ENCODE assay signal across 25 cellular contexts in genomic region chr6:118297821-118298220, GRCh38.
DNase-seq lines count a peak whose midpoint lies in the region; ATAC-seq and TF ChIP-seq lines count a peak whose summit lies in the region.
"Had no signal": no experiment of that assay in that cellular context is flagged by ENCODE, and none has a peak within 500 bp of the region (broad histone marks: within the 10 kb centered on the region; RNA-seq: fewer than 3 reads in every experiment).

No MANE protein-coding gene starts in this region.

- H3K36me3 Mint-ChIP-seq in activated naive CD4-positive, alpha-beta T cell treated with anti-CD3 and anti-CD28 coated beads for 36 hours (ENCODE audit: low read depth) = no peaks in the 10 kb centered on the region
- H3K36me3 Mint-ChIP-seq: activated naive CD8-positive, alpha-beta T cell; CD8-positive, alpha-beta memory T cell; IgD-negative memory B cell; immature natural killer cell had no signal

- no peak for TF ChIP-seq EP300 in esophagus muscularis mucosa (IDR thresholded peaks at IDR 0.05)

- H3K9me3 Mint-ChIP-seq in activated naive CD4-positive, alpha-beta T cell treated with anti-CD3 and anti-CD28 coated beads for 36 hours = no peaks in the 10 kb centered on the region
- H3K9me3 Mint-ChIP-seq: activated CD4-positive, alpha-beta T cell treated with anti-CD3 and anti-CD28 coated beads, Interleukin-2, amount 10 ng/mL, durations not matched to agents 24 days and 14 days; activated T-helper 2 cell treated with anti-CD3 and anti-CD28 coated beads, Interferon-gamma antibody, Interleukin-2, Interleukin-4, amounts not matched to agents 10 μg/mL and 5 μg/mL and 100 μg/mL, durations not matched to agents 14 hours and 24 hours and 36 hours; CD8-positive, alpha-beta memory T cell; immature natural killer cell; T-helper 2 cell treated with Interferon-gamma antibody and Interleukin-4, amounts not matched to agents 5 μg/mL and 100 μg/mL, for 36 hours had no signal

- DNase-seq in EL (peak; percentile 8), M059J (ENCODE audit: low read depth) (peak; percentile 9), esophagus muscularis mucosa (ENCODE audit: extremely low spot score) (no peak), PC-9 (no peak)
- no peak for DNase-seq in activated naive CD4-positive, alpha-beta T cell treated with anti-CD3 and anti-CD28 coated beads for 36 hours
- DNase-seq: activated CD4-positive, alpha-beta T cell treated with anti-CD3 and anti-CD28 coated beads, Interleukin-2, amount 10 ng/mL, durations not matched to agents 24 days and 14 days; activated CD8-positive, alpha-beta memory T cell treated with anti-CD3 and anti-CD28 coated beads for 24 hours; activated T-cell treated with anti-CD3 and anti-CD28 coated beads for 4 hours; CD8-positive, alpha-beta memory T cell; immature natural killer cell; NCI-H1092 treated with DMSO at 0.1 percent for 48 hours; NCI-H187 treated with DMSO at 0.1 percent for 48 hours; NCI-H2171 treated with DMSO at 0.1 percent for 48 hours; NK-92 treated with Interleukin-12 subunit alpha and Interleukin-12 subunit beta, amount 100 ng/mL, for 24 hours; SHP77; stimulated activated naive CD4-positive, alpha-beta T cell treated with Interleukin-2 at 50 U/mL for 16 hours had no signal

- no peak overlapping the region for H3K27ac Mint-ChIP-seq in activated naive CD4-positive, alpha-beta T cell treated with anti-CD3 and anti-CD28 coated beads for 36 hours
- H3K27ac Mint-ChIP-seq: activated CD4-positive, alpha-beta T cell treated with anti-CD3 and anti-CD28 coated beads, Interleukin-2, amount 10 ng/mL, durations not matched to agents 24 days and 14 days; activated naive CD8-positive, alpha-beta T cell; activated T-helper 2 cell treated with anti-CD3 and anti-CD28 coated beads, Interferon-gamma antibody, Interleukin-2, Interleukin-4, amounts not matched to agents 10 μg/mL and 5 μg/mL and 100 μg/mL, durations not matched to agents 14 hours and 24 hours and 36 hours; IgD-negative memory B cell; immature natural killer cell; T-helper 2 cell treated with Interferon-gamma antibody and Interleukin-4, amounts not matched to agents 5 μg/mL and 100 μg/mL, for 36 hours had no signal

- H3K4me2 ChIP-seq in PC-9 = no peak overlapping the region
- H3K4me2 ChIP-seq: smooth muscle cell had no signal

- H3K4me3 ChIP-seq in esophagus muscularis mucosa (no peak overlapping the region), skeletal muscle tissue (ENCODE audit: low read length in 3 of 3) (no peak overlapping the region), PC-9 (no peak overlapping the region)
- H3K4me3 ChIP-seq: smooth muscle cell had no signal

- H3K27me3 ChIP-seq in esophagus muscularis mucosa (no peaks in the 10 kb centered on the region), skeletal muscle tissue (ENCODE audit: control insufficient read depth in 3 of 3, insufficient read depth in 3 of 3, low read length in 3 of 3) (no peaks in the 10 kb centered on the region), PC-9 (ENCODE audit: insufficient read depth, low read depth) (no peaks in the 10 kb centered on the region)

- H3K27me3 Mint-ChIP-seq in activated naive CD4-positive, alpha-beta T cell treated with anti-CD3 and anti-CD28 coated beads for 36 hours (ENCODE audit: low read depth) = peaks cover 7% of the 10 kb centered on the region
- H3K27me3 Mint-ChIP-seq: IgD-negative memory B cell had no signal

- H3K9ac ChIP-seq in skeletal muscle tissue (ENCODE audit: low read depth in 1 of 3, low read length in 3 of 3) = no peak overlapping the region
- H3K9ac ChIP-seq: parathyroid adenoma had no signal

- no peak overlapping the region for H2AFZ ChIP-seq in PC-9
- H2AFZ ChIP-seq: parathyroid adenoma had no signal

- POLR2A ChIA-PET in PC-9 (lab: Charles Lee; ENCODE audit: unreplicated experiment) = no interaction called here

- CTCF ChIA-PET in activated naive CD4-positive, alpha-beta T cell treated with anti-CD3 and anti-CD28 coated beads for 36 hours (lab: Charles Lee) = no interaction called here
- CTCF ChIA-PET in PC-9 (lab: Charles Lee) = no interaction called here

- peak overlapping the region; percentile 19 to 51 (median 38) for H3K27ac ChIP-seq in esophagus muscularis mucosa (replicated peaks in 1 of 4)
- H3K27ac ChIP-seq in skeletal muscle tissue (ENCODE audit: low read depth, low read length) = peak overlapping the region; percentile 12
- H3K27ac ChIP-seq in PC-9 = no peak overlapping the region
- H3K27ac ChIP-seq: parathyroid adenoma had no signal

- intact Hi-C loops in esophagus muscularis mucosa (cut with DNase I) (no loop called here), PC-9 (cut with micrococcal nuclease; ENCODE audit: unreplicated experiment) (no loop called here)
- intact Hi-C loops in activated naive CD4-positive, alpha-beta T cell treated with anti-CD3 and anti-CD28 coated beads for 36 hours (cut with micrococcal nuclease) = no loop called here

- no peaks in the 10 kb centered on the region for H3K36me3 ChIP-seq in esophagus muscularis mucosa
- no peaks in the 10 kb centered on the region for H3K36me3 ChIP-seq in skeletal muscle tissue (ENCODE audit: control insufficient read depth in 3 of 3, insufficient read depth in 3 of 3, low read length in 3 of 3)
- H3K36me3 ChIP-seq in PC-9 (ENCODE audit: low read depth) = no peaks in the 10 kb centered on the region

- H3K4me1 Mint-ChIP-seq in activated naive CD4-positive, alpha-beta T cell treated with anti-CD3 and anti-CD28 coated beads for 36 hours (ENCODE audit: low read depth) = no peaks in the 10 kb centered on the region
- H3K4me1 Mint-ChIP-seq: activated CD4-positive, alpha-beta T cell treated with anti-CD3 and anti-CD28 coated beads, Interleukin-2, amount 10 ng/mL, durations not matched to agents 24 days and 14 days; CD8-positive, alpha-beta memory T cell; IgD-negative memory B cell; immature natural killer cell had no signal

- H3K79me2 ChIP-seq in PC-9 (ENCODE audit: low read depth) = no peaks in the 10 kb centered on the region
- H3K79me2 ChIP-seq: parathyroid adenoma had no signal

- H3K4me1 ChIP-seq in esophagus muscularis mucosa (peaks cover 8 to 59% (median 47%) of the 10 kb centered on the region in 4 donors), skeletal muscle tissue (ENCODE audit: control insufficient read depth in 3 of 3, insufficient read depth in 3 of 3, low read length in 3 of 3) (peaks cover 10 to 18% (median 11%) of the 10 kb centered on the region in 3 donors), PC-9 (replicated peaks; ENCODE audit: insufficient read depth) (no peaks in the 10 kb centered on the region)
- H3K4me1 ChIP-seq: parathyroid adenoma had no signal

- no peak for TF ChIP-seq CTCF in esophagus muscularis mucosa (IDR thresholded peaks at IDR 0.05)
- TF ChIP-seq CTCF in PC-9 (conservative IDR thresholded peaks at IDR 0.05) = no peak

- WGBS in esophagus muscularis mucosa = 78% methylated on average over 2 of the region's 2 CpGs

- no peak for TF ChIP-seq POLR2A in esophagus muscularis mucosa (IDR thresholded peaks at IDR 0.05; ENCODE audit: low read depth)

- no peaks in the 10 kb centered on the region for H3K9me3 ChIP-seq in esophagus muscularis mucosa
- H3K9me3 ChIP-seq in skeletal muscle tissue (ENCODE audit: control insufficient read depth in 3 of 3, low read length in 3 of 3) = no peaks in the 10 kb centered on the region
- H3K9me3 ChIP-seq in PC-9 (ENCODE audit: insufficient read depth, low read depth) = no peaks in the 10 kb centered on the region

- BruUV-seq in PC-9 (replicated peaks; lab: Mats Ljungman, UMichigan) = no TSS peak

- ATAC-seq in GM18861 (IDR thresholded peaks at IDR 0.05; ENCODE audit: unreplicated experiment) = no peak
- ATAC-seq: left lobe of liver had no signal

- 0 out of 2 replicates have a peak, but pooled peaks cover 3% of the 10 kb centered on the region for H3K9me2 ChIP-seq in PC-9 (ENCODE audit: insufficient read depth)

- H3K4me3 Mint-ChIP-seq in activated naive CD4-positive, alpha-beta T cell treated with anti-CD3 and anti-CD28 coated beads for 36 hours = no peak overlapping the region
- H3K4me3 Mint-ChIP-seq: activated CD4-positive, alpha-beta T cell treated with anti-CD3 and anti-CD28 coated beads, Interleukin-2, amount 10 ng/mL, durations not matched to agents 24 days and 14 days; activated naive CD8-positive, alpha-beta T cell; CD8-positive, alpha-beta memory T cell; IgD-negative memory B cell; immature natural killer cell; T-helper 2 cell treated with Interferon-gamma antibody and Interleukin-4, amounts not matched to agents 5 μg/mL and 100 μg/mL, for 36 hours had no signal

- no peaks in the 10 kb centered on the region for H3F3A ChIP-seq in PC-9 (ENCODE audit: insufficient read depth, low read depth)

- H4K20me1 ChIP-seq in PC-9 (ENCODE audit: insufficient read depth) = no peaks in the 10 kb centered on the region

Comparison
In these comparisons a context has a peak if more than half of its experiments do, and no peak if none do; other contexts are left out.
1. DNase-seq: peak in EL (single experiment) and M059J (single experiment); none in esophagus muscularis mucosa (single experiment), activated naive CD4-positive, alpha-beta T cell treated with anti-CD3 and anti-CD28 coated beads for 36 hours (single experiment) and PC-9 (0 of 2).